Comparison of ENCODE assay signal across 18 cellular contexts in the genomic region with DNA sequence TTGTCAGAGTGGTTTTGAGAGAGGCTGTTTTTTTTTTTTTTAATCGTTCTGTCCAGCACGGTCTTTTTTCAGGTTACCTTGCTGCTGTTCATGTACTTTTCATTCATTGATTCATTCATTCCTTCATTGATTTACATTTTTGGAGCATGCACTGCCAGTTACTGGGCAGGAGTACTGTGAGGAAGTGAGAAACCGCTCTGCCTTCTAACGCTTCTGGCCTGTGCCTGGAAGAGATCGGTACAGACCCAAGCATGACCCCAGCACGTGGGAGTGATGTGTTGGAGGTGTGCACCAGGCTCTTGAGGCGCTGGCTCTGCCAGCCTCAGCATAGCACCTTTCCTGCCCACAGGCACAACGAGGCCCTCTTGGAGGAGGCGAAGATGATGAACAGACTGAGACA. TPM values are rescaled to one million over a fixed set of nuclear protein-coding genes. Genes with fewer than 3 reads are reported as not detected.
DNase-seq lines count a peak whose midpoint lies in the region; ATAC-seq and TF ChIP-seq lines count a peak whose summit lies in the region.
"Had no signal": no experiment of that assay in that cellular context is flagged by ENCODE, and none has a peak within 500 bp of the region (broad histone marks: within the 10 kb centered on the region; RNA-seq: fewer than 3 reads in every experiment).

No MANE protein-coding gene starts in this region.

- intact Hi-C loops in activated CD4-positive, alpha-beta T cell treated with anti-CD3 and anti-CD28 coated beads, Interleukin-2, amount 10 ng/mL, durations not matched to agents 24 days and 14 days (cut with micrococcal nuclease): no loop called here

- H3K36me3 Mint-ChIP-seq in activated CD4-positive, alpha-beta T cell treated with anti-CD3 and anti-CD28 coated beads, Interleukin-2, amount 10 ng/mL, durations not matched to agents 7 days and 5 days (ENCODE audit: low read depth): peaks cover 62% of the 10 kb centered on the region
- peaks cover 50% of the 10 kb centered on the region for H3K36me3 Mint-ChIP-seq in activated CD4-positive, alpha-beta T cell treated with anti-CD3 and anti-CD28 coated beads, Interleukin-2, amount 10 ng/mL, durations not matched to agents 24 days and 14 days (ENCODE audit: low read depth)
- peaks cover 67% of the 10 kb centered on the region for H3K36me3 Mint-ChIP-seq in activated T-helper 17 cell treated with anti-CD3 and anti-CD28 coated beads, Interleukin-2, amount 50 U/mL, for 72 hours (ENCODE audit: low read depth)
- peaks cover 55% of the 10 kb centered on the region for H3K36me3 Mint-ChIP-seq in endothelial cell (ENCODE audit: low read depth, unreplicated experiment)
- peaks cover 59% of the 10 kb centered on the region for H3K36me3 Mint-ChIP-seq in stimulated activated memory B cell treated with anti-CD40 and anti-IgM and Interleukin-4, amounts not matched to agents 10 μg/mL and 1 μg/mL and 100 μg/mL, for 72 hours

- peaks cover 40% of the 10 kb centered on the region for H3K4me1 Mint-ChIP-seq in activated CD4-positive, alpha-beta T cell treated with anti-CD3 and anti-CD28 coated beads, Interleukin-2, amount 10 ng/mL, durations not matched to agents 7 days and 5 days
- H3K4me1 Mint-ChIP-seq in activated CD4-positive, alpha-beta T cell treated with anti-CD3 and anti-CD28 coated beads, Interleukin-2, amount 10 ng/mL, durations not matched to agents 24 days and 14 days: peaks cover 27% of the 10 kb centered on the region
- peaks cover 22% of the 10 kb centered on the region for H3K4me1 Mint-ChIP-seq in activated T-helper 17 cell treated with anti-CD3 and anti-CD28 coated beads, Interleukin-2, amount 50 U/mL, for 72 hours
- H3K4me1 Mint-ChIP-seq in endothelial cell (ENCODE audit: unreplicated experiment): peaks cover 33% of the 10 kb centered on the region
- H3K4me1 Mint-ChIP-seq in stimulated activated memory B cell treated with anti-CD40 and anti-IgM and Interleukin-4, amounts not matched to agents 10 μg/mL and 1 μg/mL and 100 μg/mL, for 72 hours: peaks cover 40% of the 10 kb centered on the region

- CTCF ChIA-PET in activated CD4-positive, alpha-beta T cell treated with anti-CD3 and anti-CD28 coated beads, Interleukin-2, amount 10 ng/mL, durations not matched to agents 7 days and 5 days (lab: Charles Lee): interaction anchor here (1.3 kb wide), 1 partner anchor 32 kb away, joined by 3 read pairs; no protein-coding TSS in a partner anchor

- POLR2A ChIA-PET in activated CD4-positive, alpha-beta T cell treated with anti-CD3 and anti-CD28 coated beads, Interleukin-2, amount 10 ng/mL, durations not matched to agents 7 days and 5 days (lab: Charles Lee): no interaction called here

- H3K27ac Mint-ChIP-seq in activated CD4-positive, alpha-beta T cell treated with anti-CD3 and anti-CD28 coated beads, Interleukin-2, amount 10 ng/mL, durations not matched to agents 7 days and 5 days: peak overlapping the region; percentile 75
- H3K27ac Mint-ChIP-seq in activated CD4-positive, alpha-beta T cell treated with anti-CD3 and anti-CD28 coated beads, Interleukin-2, amount 10 ng/mL, durations not matched to agents 24 days and 14 days: no peak overlapping the region
- peak overlapping the region; percentile 59 for H3K27ac Mint-ChIP-seq in activated T-helper 17 cell treated with anti-CD3 and anti-CD28 coated beads, Interleukin-2, amount 50 U/mL, for 72 hours
- H3K27ac Mint-ChIP-seq in endothelial cell (ENCODE audit: unreplicated experiment): no peak overlapping the region
- no peak overlapping the region for H3K27ac Mint-ChIP-seq in stimulated activated memory B cell treated with anti-CD40 and anti-IgM and Interleukin-4, amounts not matched to agents 10 μg/mL and 1 μg/mL and 100 μg/mL, for 72 hours

- no peaks in the 10 kb centered on the region for H3K27me3 Mint-ChIP-seq in activated CD4-positive, alpha-beta T cell treated with anti-CD3 and anti-CD28 coated beads, Interleukin-2, amount 10 ng/mL, durations not matched to agents 7 days and 5 days
- H3K27me3 Mint-ChIP-seq in activated CD4-positive, alpha-beta T cell treated with anti-CD3 and anti-CD28 coated beads, Interleukin-2, amount 10 ng/mL, durations not matched to agents 24 days and 14 days: no peaks in the 10 kb centered on the region
- no peaks in the 10 kb centered on the region for H3K27me3 Mint-ChIP-seq in activated T-helper 17 cell treated with anti-CD3 and anti-CD28 coated beads, Interleukin-2, amount 50 U/mL, for 72 hours
- peaks cover 5% of the 10 kb centered on the region for H3K27me3 Mint-ChIP-seq in endothelial cell (ENCODE audit: unreplicated experiment)
- no peaks in the 10 kb centered on the region for H3K27me3 Mint-ChIP-seq in stimulated activated memory B cell treated with anti-CD40 and anti-IgM and Interleukin-4, amounts not matched to agents 10 μg/mL and 1 μg/mL and 100 μg/mL, for 72 hours

- no peak for TF ChIP-seq CTCF in endothelial cell (IDR thresholded peaks at IDR 0.05; ENCODE audit: unreplicated experiment)

- H3K4me3 Mint-ChIP-seq in activated CD4-positive, alpha-beta T cell treated with anti-CD3 and anti-CD28 coated beads, Interleukin-2, amount 10 ng/mL, durations not matched to agents 7 days and 5 days: no peak overlapping the region
- no peak overlapping the region for H3K4me3 Mint-ChIP-seq in activated CD4-positive, alpha-beta T cell treated with anti-CD3 and anti-CD28 coated beads, Interleukin-2, amount 10 ng/mL, durations not matched to agents 24 days and 14 days
- H3K4me3 Mint-ChIP-seq in activated T-helper 17 cell treated with anti-CD3 and anti-CD28 coated beads, Interleukin-2, amount 50 U/mL, for 72 hours: no peak overlapping the region
- H3K4me3 Mint-ChIP-seq in endothelial cell (ENCODE audit: unreplicated experiment): peak overlapping the region; percentile 21
- no peak overlapping the region for H3K4me3 Mint-ChIP-seq in stimulated activated memory B cell treated with anti-CD40 and anti-IgM and Interleukin-4, amounts not matched to agents 10 μg/mL and 1 μg/mL and 100 μg/mL, for 72 hours

- no peak for DNase-seq in activated CD4-positive, alpha-beta T cell treated with anti-CD3 and anti-CD28 coated beads, Interleukin-2, amount 10 ng/mL, durations not matched to agents 7 days and 5 days
- no peak for DNase-seq in activated CD4-positive, alpha-beta T cell treated with anti-CD3 and anti-CD28 coated beads, Interleukin-2, amount 10 ng/mL, durations not matched to agents 24 days and 14 days
- DNase-seq in endothelial cell (ENCODE audit: low spot score) (no peak), putamen (ENCODE audit: low spot score) (no peak), activated T-cell treated with anti-CD3 and anti-CD28 coated beads for 4 hours (no peak)
- DNase-seq: IMR-90, Kasumi-1, MM.1S, NCI-H1417, NCI-H1930, NCI-H2171 treated with DMSO at 0.1 percent for 48 hours, NCI-H446 treated with DMSO at 0.1 percent for 48 hours, NCI-H82 had no signal

- no peak for ATAC-seq in activated T-helper 17 cell treated with anti-CD3 and anti-CD28 coated beads, Interleukin-2, amount 50 U/mL, for 72 hours (replicated peaks)
- peak; percentile 64 for ATAC-seq in stimulated activated memory B cell treated with anti-CD40 and anti-IgM and Interleukin-4, amounts not matched to agents 10 μg/mL and 1 μg/mL and 100 μg/mL, for 72 hours
- no peak for ATAC-seq in HG03571 (IDR thresholded peaks at IDR 0.05; ENCODE audit: unreplicated experiment)
- ATAC-seq: Panc1, Right ventricle myocardium inferior had no signal

- no peaks in the 10 kb centered on the region for H3K9me3 Mint-ChIP-seq in activated CD4-positive, alpha-beta T cell treated with anti-CD3 and anti-CD28 coated beads, Interleukin-2, amount 10 ng/mL, durations not matched to agents 7 days and 5 days
- no peaks in the 10 kb centered on the region for H3K9me3 Mint-ChIP-seq in activated CD4-positive, alpha-beta T cell treated with anti-CD3 and anti-CD28 coated beads, Interleukin-2, amount 10 ng/mL, durations not matched to agents 24 days and 14 days
- H3K9me3 Mint-ChIP-seq in activated T-helper 17 cell treated with anti-CD3 and anti-CD28 coated beads, Interleukin-2, amount 50 U/mL, for 72 hours: no peaks in the 10 kb centered on the region
- H3K9me3 Mint-ChIP-seq in endothelial cell (ENCODE audit: unreplicated experiment): no peaks in the 10 kb centered on the region
- H3K9me3 Mint-ChIP-seq in stimulated activated memory B cell treated with anti-CD40 and anti-IgM and Interleukin-4, amounts not matched to agents 10 μg/mL and 1 μg/mL and 100 μg/mL, for 72 hours: no peaks in the 10 kb centered on the region

RNA-seq across cellular contexts. Expression of a gene that starts 9.1 kb away (rescaled TPM):
- 10 to 100 TPM; 35.8 to 38.9 TPM for total RNA-seq in activated CD4-positive, alpha-beta T cell treated with anti-CD3 and anti-CD28 coated beads, Interleukin-2, amount 10 ng/mL, durations not matched to agents 7 days and 5 days
- total RNA-seq in activated CD4-positive, alpha-beta T cell treated with anti-CD3 and anti-CD28 coated beads, Interleukin-2, amount 10 ng/mL, durations not matched to agents 24 days and 14 days: 17.0 and 17.9 TPM in 2 replicates
- total RNA-seq in activated T-helper 17 cell treated with anti-CD3 and anti-CD28 coated beads, Interleukin-2, amount 50 U/mL, for 72 hours: 10 to 100 TPM; 17.5 to 18.2 TPM
- 34.7 TPM for total RNA-seq in endothelial cell (ENCODE audit: unreplicated experiment)

RNA-seq across cellular contexts. Expression of a gene that starts 41.1 kb away (rescaled TPM):
- total RNA-seq in activated CD4-positive, alpha-beta T cell treated with anti-CD3 and anti-CD28 coated beads, Interleukin-2, amount 10 ng/mL, durations not matched to agents 7 days and 5 days: 1 to 10 TPM; 8.1 to 8.4 TPM
- 6.8 and 7.7 TPM in 2 replicates for total RNA-seq in activated CD4-positive, alpha-beta T cell treated with anti-CD3 and anti-CD28 coated beads, Interleukin-2, amount 10 ng/mL, durations not matched to agents 24 days and 14 days
- 1 to 10 TPM; 9.1 to 9.2 TPM for total RNA-seq in activated T-helper 17 cell treated with anti-CD3 and anti-CD28 coated beads, Interleukin-2, amount 50 U/mL, for 72 hours
- total RNA-seq in endothelial cell (ENCODE audit: unreplicated experiment): 35.4 TPM

Comparison
In these comparisons a context has a peak if more than half of its experiments do, and no peak if none do; other contexts are left out.
1. H3K27ac Mint-ChIP-seq: peak in activated CD4-positive, alpha-beta T cell treated with anti-CD3 and anti-CD28 coated beads, Interleukin-2, amount 10 ng/mL, durations not matched to agents 7 days and 5 days (single experiment) and activated T-helper 17 cell treated with anti-CD3 and anti-CD28 coated beads, Interleukin-2, amount 50 U/mL, for 72 hours (single experiment); none in activated CD4-positive, alpha-beta T cell treated with anti-CD3 and anti-CD28 coated beads, Interleukin-2, amount 10 ng/mL, durations not matched to agents 24 days and 14 days (single experiment), endothelial cell (single experiment) and stimulated activated memory B cell treated with anti-CD40 and anti-IgM and Interleukin-4, amounts not matched to agents 10 μg/mL and 1 μg/mL and 100 μg/mL, for 72 hours (single experiment).